In genomic region chr19:39445258-39446071, GRCh38 we compare ENCODE assay signal across 1 cellular context.
TF ChIP-seq lines count a peak whose summit lies in the region.

SUPT5H (plus strand) TSS chr19:39445582; CDS start chr19:39445891, 309 bp downstream.

TF ChIP-seq in HepG2, 621 proteins besides CTCF, POLR2A, EP300 and RAD21 (continued from another document and continues in another):
- TF ChIP-seq MXD3 (CRISPR knock-in tag; IDR thresholded peaks at IDR 0.05) (peak; percentile 91), ETV6 (CRISPR knock-in tag; conservative IDR thresholded peaks at IDR 0.05) (peak; percentile 43; the same call in 1 of the 2 replicates), ZBTB8A (CRISPR knock-in tag; IDR thresholded peaks at IDR 0.05; ENCODE audit: borderline replicate concordance, low read depth) (peak; percentile 47; the same call in 1 of the 2 replicates), ZNF414 (CRISPR knock-in tag; IDR thresholded peaks at IDR 0.05) (no peak), ZFYVE20 (CRISPR knock-in tag; IDR thresholded peaks at IDR 0.05; ENCODE audit: borderline replicate concordance, low read depth) (no peak), GZF1 (CRISPR knock-in tag; IDR thresholded peaks at IDR 0.05) (0 out of 2 replicates have a peak, but pooled peaks have one; percentile 28), DR1 (CRISPR knock-in tag; IDR thresholded peaks at IDR 0.05) (peak; percentile 94), DDIT3 (CRISPR knock-in tag; IDR thresholded peaks at IDR 0.05) (no peak), ZNF317 (CRISPR knock-in tag; IDR thresholded peaks at IDR 0.05) (peak; percentile 87), SRSF9 (IDR thresholded peaks at IDR 0.05; ENCODE audit: borderline replicate concordance, insufficient read depth, low read depth, low read length, poor library complexity, severe bottlenecking) (no peak), PHF20 (CRISPR knock-in tag; IDR thresholded peaks at IDR 0.05) (peak; percentile 90), HDAC1 (CRISPR knock-in tag; IDR thresholded peaks at IDR 0.05) (peak; percentile 90), ZNF691 (CRISPR knock-in tag; IDR thresholded peaks at IDR 0.05; ENCODE audit: borderline replicate concordance, low read depth) (0 out of 2 replicates have a peak, but pooled peaks have one; percentile 36), BCL6 (CRISPR knock-in tag; IDR thresholded peaks at IDR 0.05) (peak; percentile 65), ARID4A (CRISPR knock-in tag; IDR thresholded peaks at IDR 0.05; ENCODE audit: borderline replicate concordance) (peak; percentile 93; the same call in 1 of the 2 replicates), ZBTB7B (CRISPR knock-in tag; IDR thresholded peaks at IDR 0.05) (peak; percentile 33; the same call in 1 of the 2 replicates), TERF1 (CRISPR knock-in tag; IDR thresholded peaks at IDR 0.05) (no peak), ZFP36 (IDR thresholded peaks at IDR 0.05; ENCODE audit: borderline replicate concordance, low read depth, low read length, partially characterized antibody) (no peak), TRIM24 (CRISPR knock-in tag; IDR thresholded peaks at IDR 0.05) (no peak), RERE (CRISPR knock-in tag; IDR thresholded peaks at IDR 0.05; ENCODE audit: low read depth) (no peak), ZNF180 (CRISPR knock-in tag; IDR thresholded peaks at IDR 0.05; ENCODE audit: borderline replicate concordance, low read depth) (no peak), CREM (IDR thresholded peaks at IDR 0.05) (peak; percentile 93), CREM (CRISPR knock-in tag; IDR thresholded peaks at IDR 0.05) (no peak), SKIL (CRISPR knock-in tag; IDR thresholded peaks at IDR 0.05; ENCODE audit: borderline replicate concordance) (peak; percentile 35; the same call in 1 of the 2 replicates), ZNF530 (CRISPR knock-in tag; IDR thresholded peaks at IDR 0.05; ENCODE audit: low read depth) (no peak), IRF1 (CRISPR knock-in tag; IDR thresholded peaks at IDR 0.05; ENCODE audit: low read depth) (no peak), IRF9 (CRISPR knock-in tag; IDR thresholded peaks at IDR 0.05; ENCODE audit: borderline replicate concordance) (peak; percentile 89), ZC3H13 (CRISPR knock-in tag; IDR thresholded peaks at IDR 0.05) (0 out of 2 replicates have a peak, but pooled peaks have one; percentile 60), SNAPC5 (CRISPR knock-in tag; IDR thresholded peaks at IDR 0.05; ENCODE audit: borderline replicate concordance) (no peak), MTF1 (CRISPR knock-in tag; IDR thresholded peaks at IDR 0.05) (peak; percentile 92; the same call in 1 of the 2 replicates), IRF2 (CRISPR knock-in tag; IDR thresholded peaks at IDR 0.05) (peak; percentile 95), RFX5 (IDR thresholded peaks at IDR 0.05; ENCODE audit: low read depth, low read length) (no peak), ZNF234 (CRISPR knock-in tag; conservative IDR thresholded peaks at IDR 0.05) (0 out of 2 replicates have a peak, but pooled peaks have one; percentile 11), ZNF326 (CRISPR knock-in tag; IDR thresholded peaks at IDR 0.05; ENCODE audit: borderline replicate concordance) (no peak), THAP8 (CRISPR knock-in tag; IDR thresholded peaks at IDR 0.05; ENCODE audit: borderline replicate concordance) (peak; percentile 84; the same call in 1 of the 2 replicates), ZNF343 (CRISPR knock-in tag; IDR thresholded peaks at IDR 0.05) (no peak), MBNL3 (CRISPR knock-in tag; conservative IDR thresholded peaks at IDR 0.05) (no peak), MED1 (CRISPR knock-in tag; IDR thresholded peaks at IDR 0.05) (peak; percentile 79)
